In the genomic region with DNA sequence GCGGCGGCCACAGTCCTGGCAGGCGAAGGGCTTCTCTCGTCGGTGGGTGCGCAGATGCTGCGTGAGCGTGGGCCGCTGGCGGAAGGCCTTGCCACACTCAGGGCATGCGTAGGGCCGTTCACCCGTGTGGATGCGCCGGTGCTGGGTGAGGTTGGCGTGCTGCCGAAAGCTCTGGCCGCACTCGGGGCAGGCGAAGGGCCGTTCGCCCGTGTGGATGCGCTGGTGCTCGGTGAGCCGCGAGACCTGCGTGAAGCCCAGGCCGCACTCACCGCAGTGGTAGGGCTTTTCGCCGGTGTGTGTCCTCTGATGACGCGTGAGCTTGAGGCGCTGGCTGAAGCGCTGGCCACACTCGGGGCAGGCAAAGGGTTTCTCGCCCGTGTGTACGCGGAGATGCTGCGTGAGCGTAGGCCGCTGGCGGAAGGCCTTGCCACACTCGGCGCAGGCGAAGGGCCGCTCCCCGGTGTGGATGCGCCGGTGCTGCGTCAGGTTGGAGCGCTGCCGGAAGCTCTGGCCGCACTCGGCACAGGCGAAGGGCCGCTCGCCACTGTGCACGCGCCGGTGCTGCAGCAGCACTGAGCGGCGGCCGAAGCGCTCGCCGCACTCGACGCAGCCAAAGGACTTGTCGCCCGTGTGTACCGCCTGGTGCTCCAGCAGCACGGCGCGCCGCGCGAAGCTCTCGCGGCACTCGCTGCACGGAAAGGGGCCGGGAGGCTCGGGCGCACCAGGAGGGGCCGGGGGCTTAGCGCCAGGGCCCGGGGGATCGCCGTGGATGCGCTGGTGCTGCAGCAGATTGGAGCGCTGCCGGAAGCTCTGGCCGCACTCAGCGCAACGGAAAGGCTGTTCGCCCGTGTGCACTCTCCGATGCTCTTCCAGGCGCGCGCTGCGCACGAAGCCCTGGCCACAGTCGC, we compare ENCODE assay signal across 8 cellular contexts. TPM values are rescaled to one million over a fixed set of nuclear protein-coding genes. Genes with fewer than 3 reads are reported as not detected.
DNase-seq lines count a peak whose midpoint lies in the region; ATAC-seq and TF ChIP-seq lines count a peak whose summit lies in the region.

No MANE protein-coding gene starts in this region.

- H3K4me2 ChIP-seq in OCI-LY7 (ENCODE audit: low read length): peak overlapping the region; percentile 33; the same call in 1 of the 2 replicates

- TF ChIP-seq CTCF in OCI-LY7 (conservative IDR thresholded peaks at IDR 0.05; ENCODE audit: low read length): no peak

- H4K20me1 ChIP-seq in OCI-LY7 (ENCODE audit: insufficient read depth, low read length): no peaks in the 10 kb centered on the region

- H3K27me3 Mint-ChIP-seq in naive B cell: no peaks in the 10 kb centered on the region

- POLR2A ChIA-PET in OCI-LY7 (lab: Charles Lee): no interaction called here

- no peak overlapping the region for H3K27ac ChIP-seq in OCI-LY7 (ENCODE audit: low read depth, low read length, poor library complexity, severe bottlenecking)
- H3K27ac ChIP-seq in effector memory CD4-positive, alpha-beta T cell (ENCODE audit: insufficient read depth, low read length, poor library complexity, severe bottlenecking): peak overlapping the region; percentile 21

- peaks cover 24% of the 10 kb centered on the region for H3K4me1 ChIP-seq in OCI-LY7 (ENCODE audit: insufficient read depth, low read length, poor library complexity, severe bottlenecking)
- H3K4me1 ChIP-seq in effector memory CD4-positive, alpha-beta T cell (ENCODE audit: control insufficient read depth, insufficient read depth, low read length, poor library complexity, severe bottlenecking): peaks cover 27% of the 10 kb centered on the region

- H3K4me3 ChIP-seq in OCI-LY7 (ENCODE audit: low read depth, low read length, poor library complexity, severe bottlenecking): no peak overlapping the region
- H3K4me3 ChIP-seq in effector memory CD4-positive, alpha-beta T cell (ENCODE audit: insufficient read depth, low read depth, low read length, poor library complexity, severe bottlenecking): peak overlapping the region; percentile 65

- H3K36me3 Mint-ChIP-seq in naive B cell: no peaks in the 10 kb centered on the region

- H3K9me3 Mint-ChIP-seq in naive B cell: no peaks in the 10 kb centered on the region

- peak overlapping the region; percentile 80 to 99 (median 88) for H3K4me3 Mint-ChIP-seq in naive B cell

- H3K4me1 Mint-ChIP-seq in naive B cell: peaks cover 40 to 59% (median 53%) of the 10 kb centered on the region in 3 donors

- CTCF ChIA-PET in OCI-LY7 (lab: Charles Lee; ENCODE audit: unreplicated experiment): interaction anchor here (0.5 kb wide), 1 partner anchor 748 kb away, joined by 15 read pairs; the partner anchor contains the start of gene ZNF552

- H3K36me3 ChIP-seq in OCI-LY7 (ENCODE audit: insufficient read depth, low read length): peaks cover 9% of the 10 kb centered on the region; the same call in 1 of the 2 replicates
- H3K36me3 ChIP-seq in effector memory CD4-positive, alpha-beta T cell (ENCODE audit: control insufficient read depth, insufficient read depth, low read length): no peaks in the 10 kb centered on the region

- peak overlapping the region in 4 of 6 donors; percentile 45 to 92 (median 76) for H3K27ac Mint-ChIP-seq in naive B cell

- DNase-seq in Ammon's horn (ENCODE audit: low spot score) (peak; percentile 37), OCI-LY7 (ENCODE audit: low spot score) (no peak), naive B cell (no peak), NCI-H510A (lab: John Stamatoyannopoulos, UW) (no peak)
- no peak for DNase-seq in effector memory CD4-positive, alpha-beta T cell

- H3K9me2 ChIP-seq in OCI-LY7 (ENCODE audit: insufficient read depth, low read length): no peaks in the 10 kb centered on the region

- no peaks in the 10 kb centered on the region for H3K9me3 ChIP-seq in OCI-LY7 (ENCODE audit: low read length)
- no peaks in the 10 kb centered on the region for H3K9me3 ChIP-seq in effector memory CD4-positive, alpha-beta T cell (ENCODE audit: control insufficient read depth, low read length)

- H3K27me3 ChIP-seq in effector memory CD4-positive, alpha-beta T cell (replicated peaks; ENCODE audit: control insufficient read depth, insufficient read depth, low read length, poor library complexity, severe bottlenecking): no peaks in the 10 kb centered on the region

- H2AFZ ChIP-seq in OCI-LY7 (ENCODE audit: low read length): no peak overlapping the region

- ATAC-seq in naive B cell (ENCODE audit: low read depth in 2 of 2) (no peak), GM21786 (IDR thresholded peaks at IDR 0.05; ENCODE audit: unreplicated experiment) (no peak), GM19463 (IDR thresholded peaks at IDR 0.05; ENCODE audit: unreplicated experiment) (no peak), HG03520 (IDR thresholded peaks at IDR 0.05; ENCODE audit: unreplicated experiment) (no peak)

- H3K79me2 ChIP-seq in OCI-LY7 (ENCODE audit: insufficient read depth, low read depth, low read length): peaks cover 7% of the 10 kb centered on the region

- intact Hi-C loops in OCI-LY7 (cut with micrococcal nuclease; ENCODE audit: unreplicated experiment): no loop called here

- BruUV-seq in OCI-LY7 (replicated peaks; lab: Mats Ljungman, UMichigan): no TSS peak

RNA-seq across cellular contexts. Expression of gene UBE2M, which starts 4.0 kb away (rescaled TPM):
- total RNA-seq in OCI-LY7 (2014; rRNA removed; shearing (Covaris generic)): 101 and 105 TPM in 2 replicates
- 117 and 130 TPM in 2 replicates for total RNA-seq in OCI-LY7 (2022)
- polyA plus RNA-seq in naive B cell (ENCODE audit: low read depth in 6 of 6): 10 to 100 TPM; 10.8 to 24.2 (median 16.8) TPM

RNA-seq across cellular contexts. Expression of gene CHMP2A, which starts 7.5 kb away (rescaled TPM):
- total RNA-seq in OCI-LY7 (2014; rRNA removed; shearing (Covaris generic)): 72.7 and 108 TPM in 2 replicates
- 101 and 112 TPM in 2 replicates for total RNA-seq in OCI-LY7 (2022)
- polyA plus RNA-seq in naive B cell (ENCODE audit: low read depth in 6 of 6): 100 to 1,000 TPM; 109 to 169 (median 122) TPM

RNA-seq across cellular contexts. Expression of gene MZF1, which starts 10.8 kb away (rescaled TPM):
- 20.7 and 30.0 TPM in 2 replicates for total RNA-seq in OCI-LY7 (2014; rRNA removed; shearing (Covaris generic))
- 39.1 and 41.1 TPM in 2 replicates for total RNA-seq in OCI-LY7 (2022)
- polyA plus RNA-seq in naive B cell (ENCODE audit: low read depth in 6 of 6): 10 to 100 TPM in 2 of 6 donors, 1 to 10 TPM in 4; 6.6 to 14.8 (median 9.3) TPM

RNA-seq across cellular contexts. Expression of gene TRIM28, which starts 18.5 kb away (rescaled TPM):
- 551 and 729 TPM in 2 replicates for total RNA-seq in OCI-LY7 (2014; rRNA removed; shearing (Covaris generic))
- total RNA-seq in OCI-LY7 (2022): 601 and 603 TPM in 2 replicates
- 100 to 1,000 TPM in 1 of 6 donors, 10 to 100 TPM in 5; 25.7 to 100 (median 50.8) TPM for polyA plus RNA-seq in naive B cell (ENCODE audit: low read depth in 6 of 6)

RNA-seq across cellular contexts. Expression of gene ZBTB45, which starts 42.8 kb away (rescaled TPM):
- total RNA-seq in OCI-LY7 (2014; rRNA removed; shearing (Covaris generic)): 6.7 and 10.7 TPM in 2 replicates
- 14.7 and 16.4 TPM in 2 replicates for total RNA-seq in OCI-LY7 (2022)
- polyA plus RNA-seq in naive B cell (ENCODE audit: low read depth in 6 of 6): 1 to 10 TPM; 3.3 to 6.8 (median 4.8) TPM
